9 cellular contexts compared by ENCODE assay signal in genomic region chr1:16441312-16441641, GRCh38. TPM values are rescaled to one million over a fixed set of nuclear protein-coding genes. Genes with fewer than 3 reads are reported as not detected.
DNase-seq lines count a peak whose midpoint lies in the region; ATAC-seq and TF ChIP-seq lines count a peak whose summit lies in the region.
"Had no signal": no experiment of that assay in that cellular context is flagged by ENCODE, and none has a peak within 500 bp of the region (broad histone marks: within the 10 kb centered on the region; RNA-seq: fewer than 3 reads in every experiment).

No MANE protein-coding gene starts in this region.

- H3K4me3 Mint-ChIP-seq in activated naive CD8-positive, alpha-beta T cell treated with anti-CD3 and anti-CD28 coated beads, Interleukin-2, amount 10 ng/mL, durations not matched to agents 7 days and 5 days: peak overlapping the region; percentile 86

- CTCF ChIA-PET in AG04449 (lab: Yijun Ruan, JAX): interaction anchor here (0.7 to 3.6 kb wide), 18 partner anchors 10 to 367 kb away, joined by 3 to 46 read pairs (median 8); partner anchors contain the start of gene FBXO42

- TF ChIP-seq CTCF in AG04449 (IDR thresholded peaks at IDR 0.05; ENCODE audit: insufficient read depth, low read length, missing control alignments): no peak
- TF ChIP-seq CTCF in HFF-Myc (IDR thresholded peaks at IDR 0.05; ENCODE audit: low read depth, low read length, missing control alignments): no peak

- POLR2A ChIA-PET in AG04449 (lab: Yijun Ruan, JAX): no interaction called here
- POLR2A ChIA-PET in activated naive CD8-positive, alpha-beta T cell treated with anti-CD3 and anti-CD28 coated beads, Interleukin-2, amount 10 ng/mL, durations not matched to agents 7 days and 5 days (lab: Charles Lee): interaction anchor here (0.6 to 2.8 kb wide), 9 partner anchors 11 to 464 kb away, joined by 3 to 28 read pairs (median 4); partner anchors contain the start of gene SZRD1

- peaks cover 12% of the 10 kb centered on the region for H3K36me3 Mint-ChIP-seq in activated naive CD8-positive, alpha-beta T cell treated with anti-CD3 and anti-CD28 coated beads, Interleukin-2, amount 10 ng/mL, durations not matched to agents 7 days and 5 days

- H3K4me1 Mint-ChIP-seq in activated naive CD8-positive, alpha-beta T cell treated with anti-CD3 and anti-CD28 coated beads, Interleukin-2, amount 10 ng/mL, durations not matched to agents 7 days and 5 days: peaks cover 25% of the 10 kb centered on the region

- H3K27ac Mint-ChIP-seq in activated naive CD8-positive, alpha-beta T cell treated with anti-CD3 and anti-CD28 coated beads, Interleukin-2, amount 10 ng/mL, durations not matched to agents 7 days and 5 days: peak overlapping the region; percentile 76

- DNase-seq in AG04449 (ENCODE audit: low read depth, low spot score): no peak
- no peak for DNase-seq in HFF-Myc (ENCODE audit: extremely low read depth, low read depth)
- no peak for DNase-seq in activated naive CD8-positive, alpha-beta T cell treated with anti-CD3 and anti-CD28 coated beads, Interleukin-2, amount 10 ng/mL, durations not matched to agents 7 days and 5 days
- peak; percentile 52 for DNase-seq in iris pigment epithelial cell (ENCODE audit: low read depth)
- DNase-seq in substantia nigra (lab: John Stamatoyannopoulos, UW): no peak
- DNase-seq in SIG-M5 (lab: John Stamatoyannopoulos, UW): no peak
- DNase-seq in SIG-M5 treated with dmso at 0.1 percent for 504 hours (lab: John Stamatoyannopoulos, UW; ENCODE audit: unreplicated experiment): no peak

- H3K9me3 Mint-ChIP-seq in activated naive CD8-positive, alpha-beta T cell treated with anti-CD3 and anti-CD28 coated beads, Interleukin-2, amount 10 ng/mL, durations not matched to agents 7 days and 5 days: no peaks in the 10 kb centered on the region

- H3K4me3 ChIP-seq in AG04449 (ENCODE audit: low read depth, low read length) (peak overlapping the region; percentile 99), HFF-Myc (replicated peaks; ENCODE audit: low read depth, low read length) (peak overlapping the region; percentile 99)

- peak overlapping the region; percentile 21 for H3K27ac ChIP-seq in substantia nigra (ENCODE audit: low read depth, low read length, poor library complexity, severe bottlenecking)

- peak; percentile 27 for ATAC-seq in activated naive CD8-positive, alpha-beta T cell treated with anti-CD3 and anti-CD28 coated beads, Interleukin-2, amount 10 ng/mL, durations not matched to agents 7 days and 5 days (ENCODE audit: low read depth)
- ATAC-seq in GM21390 (IDR thresholded peaks at IDR 0.05; ENCODE audit: unreplicated experiment): no peak

- no peaks in the 10 kb centered on the region for H3K27me3 Mint-ChIP-seq in activated naive CD8-positive, alpha-beta T cell treated with anti-CD3 and anti-CD28 coated beads, Interleukin-2, amount 10 ng/mL, durations not matched to agents 7 days and 5 days

RNA-seq across cellular contexts. Expression of gene NECAP2, which starts 0.8 kb away (rescaled TPM):
- 100 to 1,000 TPM; 110 to 111 TPM for total RNA-seq in activated naive CD8-positive, alpha-beta T cell treated with anti-CD3 and anti-CD28 coated beads, Interleukin-2, amount 10 ng/mL, durations not matched to agents 7 days and 5 days

RNA-seq across cellular contexts. Expression of gene SPATA21, which starts 4.1 kb away (rescaled TPM):
- not detected for total RNA-seq in activated naive CD8-positive, alpha-beta T cell treated with anti-CD3 and anti-CD28 coated beads, Interleukin-2, amount 10 ng/mL, durations not matched to agents 7 days and 5 days
- total RNA-seq: myocyte had no signal
